Comparison of ENCODE assay signal across 8 cellular contexts in genomic region chr6:34657307-34657978, GRCh38. TPM values are rescaled to one million over a fixed set of nuclear protein-coding genes. Genes with fewer than 3 reads are reported as not detected.
DNase-seq lines count a peak whose midpoint lies in the region; ATAC-seq and TF ChIP-seq lines count a peak whose summit lies in the region.

No MANE protein-coding gene starts in this region.

- DNase-seq in C1 segment of cervical spinal cord (lab: John Stamatoyannopoulos, UW) (peak in 11 of 14 donors; percentile 21 to 87 (median 27)), HPDE6-E6E7 (ENCODE audit: extremely low spot score) (peak; percentile 75), Panc1 (ENCODE audit: low read depth, low spot score) (peak; percentile 65), lower lobe of right lung (no peak), thoracic aorta (ENCODE audit: low spot score) (no peak), posterior vena cava (ENCODE audit: low spot score) (no peak)

- no TSS peak for BruUV-seq in Panc1 (replicated peaks; lab: Mats Ljungman, UMichigan)

- H3K9me3 ChIP-seq in Panc1 (ENCODE audit: control insufficient read depth, insufficient read depth, low read depth, low read length): no peaks in the 10 kb centered on the region
- no peaks in the 10 kb centered on the region for H3K9me3 ChIP-seq in lower lobe of right lung
- no peaks in the 10 kb centered on the region for H3K9me3 ChIP-seq in thoracic aorta

- ATAC-seq in Panc1 (peak; percentile 77), lower lobe of right lung (peak; percentile 75 to 91), thoracic aorta (ENCODE audit: insufficient number of reproducible peaks, low FRiP score, low read depth) (peak; percentile 87), HG02885 (IDR thresholded peaks at IDR 0.05; ENCODE audit: poor library complexity, unreplicated experiment) (no peak)

- intact Hi-C loops in Panc1 (cut with micrococcal nuclease; ENCODE audit: unreplicated experiment) (no loop called here), lower lobe of right lung (cut with DNase I) (no loop called here), posterior vena cava (cut with DNase I) (no loop called here)

- TF ChIP-seq CTCF in Panc1 (IDR thresholded peaks at IDR 0.05) (no peak), lower lobe of right lung (IDR thresholded peaks at IDR 0.05) (no peak), thoracic aorta (IDR thresholded peaks at IDR 0.05) (no peak)

- H3K36me3 ChIP-seq in Panc1 (ENCODE audit: control insufficient read depth, insufficient read depth, low read length) (no peaks in the 10 kb centered on the region), lower lobe of right lung (peaks cover 18% of the 10 kb centered on the region), thoracic aorta (no peaks in the 10 kb centered on the region)

- H3K27ac ChIP-seq in Panc1 (ENCODE audit: low read length) (peak overlapping the region; percentile 93), cingulate gyrus (ENCODE audit: low read depth, low read length) (peak overlapping the region; percentile 88), lower lobe of right lung (peak overlapping the region; percentile 87), thoracic aorta (peak overlapping the region; percentile 74 to 80)

- CTCF ChIA-PET in Panc1 (lab: Charles Lee): no interaction called here

- POLR2A ChIA-PET in Panc1 (lab: Charles Lee): interaction anchor here (0.5 to 0.6 kb wide), 2 partner anchors 11 to 292 kb away, joined by 3 to 10 read pairs; no protein-coding TSS in a partner anchor

- in situ Hi-C loops in Panc1 (cut with HindIII; ENCODE audit: low pct_unique_long_range_greater_than_20kb, low sequenced_read_pairs): no loop called here

- peaks cover 30% of the 10 kb centered on the region for H3K4me1 ChIP-seq in Panc1 (ENCODE audit: control insufficient read depth, insufficient read depth, low read length)
- H3K4me1 ChIP-seq in lower lobe of right lung: peaks cover 60% of the 10 kb centered on the region
- peaks cover 30 to 34% of the 10 kb centered on the region in 2 donors for H3K4me1 ChIP-seq in thoracic aorta (ENCODE audit: control insufficient read depth in 1 of 2, low read depth in 2 of 2)

- H3K27me3 ChIP-seq in Panc1 (ENCODE audit: control insufficient read depth, insufficient read depth, low read length) (no peaks in the 10 kb centered on the region), lower lobe of right lung (ENCODE audit: low read depth) (no peaks in the 10 kb centered on the region), thoracic aorta (replicated peaks; ENCODE audit: insufficient read depth) (no peaks in the 10 kb centered on the region)

- H3K4me3 ChIP-seq in Panc1 (ENCODE audit: low read depth in 2 of 2, low read length in 2 of 2): peak overlapping the region; percentile 29 to 61
- H3K4me3 ChIP-seq in lower lobe of right lung: peak overlapping the region; percentile 52
- peak overlapping the region; percentile 63 for H3K4me3 ChIP-seq in thoracic aorta

RNA-seq across cellular contexts. Expression of gene ILRUN, which starts 39.1 kb away (rescaled TPM):
- 62.8 TPM for total RNA-seq in Panc1 (2021; ENCODE audit: unreplicated experiment)
- 40.5 TPM for polyA plus RNA-seq in Panc1 (2012; ENCODE audit: insufficient read length)
- 90.3 TPM for total RNA-seq in lower lobe of right lung
- total RNA-seq in thoracic aorta: 10 to 100 TPM; 75.4 to 78.9 TPM
- 10 to 100 TPM; 74.0 to 83.4 TPM for total RNA-seq in posterior vena cava

Comparison
In these comparisons a context has a peak if more than half of its experiments do, and no peak if none do; other contexts are left out.
1. DNase-seq: peak in C1 segment of cervical spinal cord (11 of 14), HPDE6-E6E7 (single experiment) and Panc1 (single experiment); none in lower lobe of right lung (single experiment), thoracic aorta (single experiment) and posterior vena cava (single experiment).
2. Peak in every context shown above with its lines, with median percentiles within 50 percentile points of each other: H3K27ac ChIP-seq and H3K4me3 ChIP-seq.